Comparison of ENCODE assay signal across 8 cellular contexts in genomic region chr14:35061107-35061791, GRCh38. TPM values are rescaled to one million over a fixed set of nuclear protein-coding genes. Genes with fewer than 3 reads are reported as not detected.
DNase-seq lines count a peak whose midpoint lies in the region; ATAC-seq, FAIRE-seq and TF ChIP-seq lines count a peak whose summit lies in the region.
"Not testable (repeated sequence)": the region's sequence is repeated elsewhere in the genome, so short reads cannot be mapped to it uniquely, and the experiment has no call there.

No MANE protein-coding gene starts in this region.

- H3K9ac ChIP-seq in mucosa of rectum (ENCODE audit: low read depth in 1 of 2, low read length in 2 of 2), result not testable (repeated sequence)

- H3K4me1 ChIP-seq in RWPE2 (ENCODE audit: insufficient read depth, poor library complexity, severe bottlenecking); mucosa of rectum (ENCODE audit: control insufficient read depth in 2 of 2, insufficient read depth in 2 of 2, low read length in 2 of 2): not testable (repeated sequence)
- H3K4me1 ChIP-seq in foreskin keratinocyte (peaks cover 12% of the 10 kb centered on the region), transverse colon (peaks cover 5 to 19% (median 12%) of the 10 kb centered on the region in 4 donors)

- 67 to 73% methylated on average over 1 to 2 of the region's 2 CpGs for WGBS in transverse colon (ENCODE audit: low coverage in 1 of 2), 2 donors

- H3K27ac ChIP-seq in RWPE2 (ENCODE audit: poor library complexity, severe bottlenecking), result peak overlapping the region; percentile 83
- peak overlapping the region; percentile 49 for H3K27ac ChIP-seq in foreskin keratinocyte
- peak overlapping the region; percentile 52 to 68 for H3K27ac ChIP-seq in mucosa of rectum (ENCODE audit: low read depth in 2 of 2, low read length in 2 of 2)
- H3K27ac ChIP-seq in transverse colon, result peak overlapping the region; percentile 48 to 63 (median 56)

- DNase-seq in GM03348 (ENCODE audit: low spot score) (peak; percentile 54), RWPE2 (ENCODE audit: low spot score) (peak; percentile 73), bronchial epithelial cell (ENCODE audit: low read depth) (peak; percentile 76), foreskin keratinocyte (peak; percentile 18 to 42), iPS-NIHi11 (ENCODE audit: low spot score) (peak; percentile 74), transverse colon (peak; percentile 75)

- not testable (repeated sequence) for TF ChIP-seq EP300 in Ishikawa (IDR thresholded peaks at IDR 0.05; ENCODE audit: borderline replicate concordance); transverse colon (IDR thresholded peaks at IDR 0.05; ENCODE audit: low read depth)

- not testable (repeated sequence) for TF ChIP-seq CTCF in RWPE2 (IDR thresholded peaks at IDR 0.05; ENCODE audit: poor library complexity, severe bottlenecking); bronchial epithelial cell (IDR thresholded peaks at IDR 0.05; ENCODE audit: insufficient read depth, low read length, severe bottlenecking); foreskin keratinocyte (conservative IDR thresholded peaks at IDR 0.05); transverse colon (IDR thresholded peaks at IDR 0.05)

- TF ChIP-seq POLR2A in transverse colon (IDR thresholded peaks at IDR 0.05), result not testable (repeated sequence)

- not testable (repeated sequence) for FAIRE-seq in bronchial epithelial cell (lab: Jason Lieb, UNC)

- H3K9me3 ChIP-seq in RWPE2 (ENCODE audit: severe bottlenecking); mucosa of rectum (ENCODE audit: control insufficient read depth in 2 of 2, low read length in 2 of 2); transverse colon: not testable (repeated sequence)

- in situ Hi-C loops in transverse colon (cut with MboI; ENCODE audit: low pct_ligation_motif_present in 1 of 4, low pct_unique_long_range_greater_than_20kb in 1 of 4, low sequenced_read_pairs in 3 of 4), result not testable (repeated sequence)

- intact Hi-C loops in transverse colon (cut with DNase I; ENCODE audit: low total_unique reads), result not testable (repeated sequence)

- H3K4me3 ChIP-seq in RWPE2 (ENCODE audit: severe bottlenecking); bronchial epithelial cell (ENCODE audit: low read depth, low read length); transverse colon: not testable (repeated sequence)
- peak overlapping the region in 1 of 2 donors; percentile 20 for H3K4me3 ChIP-seq in mucosa of rectum (ENCODE audit: low read length in 2 of 2)

- H3K27me3 ChIP-seq in RWPE2 (ENCODE audit: insufficient read depth, poor library complexity, severe bottlenecking); bronchial epithelial cell (ENCODE audit: control insufficient read depth, insufficient read depth, low read length); foreskin keratinocyte; mucosa of rectum (ENCODE audit: control insufficient read depth in 2 of 2, insufficient read depth in 2 of 2, low read length in 2 of 2); transverse colon: not testable (repeated sequence)

- peaks cover 32% of the 10 kb centered on the region for H3K36me3 ChIP-seq in RWPE2 (ENCODE audit: low read depth)
- not testable (repeated sequence) for H3K36me3 ChIP-seq in bronchial epithelial cell (ENCODE audit: control insufficient read depth, insufficient read depth, low read length)
- H3K36me3 ChIP-seq in mucosa of rectum (ENCODE audit: control insufficient read depth in 2 of 2, insufficient read depth in 2 of 2, low read length in 2 of 2), result peaks cover 21 to 27% of the 10 kb centered on the region in 2 donors
- H3K36me3 ChIP-seq in transverse colon, result peaks cover 0 to 37% (median 16%) of the 10 kb centered on the region in 4 donors

- peak; percentile 97 for ATAC-seq in RWPE2 (ENCODE audit: low read depth)
- ATAC-seq in foreskin keratinocyte, result peak; percentile 77

- not testable (repeated sequence) for TF ChIP-seq RAD21 in Ishikawa (IDR thresholded peaks at IDR 0.05; ENCODE audit: low read depth)

TF ChIP-seq in Ishikawa, 13 proteins besides CTCF, POLR2A, EP300 and RAD21:
- peak; percentile 25; the same call in 1 of the 2 replicates for TF ChIP-seq NFIC (IDR thresholded peaks at IDR 0.05)

RNA-seq across cellular contexts. Expression of gene FAM177A1, which starts 15.2 kb away (rescaled TPM):
- total RNA-seq in bronchial epithelial cell (42.9 and 49.8 TPM in 2 replicates), foreskin keratinocyte (46.1 and 53.4 TPM in 2 replicates), transverse colon (100 to 1,000 TPM in 2 of 4 donors, 10 to 100 TPM in 2; 35.4 to 166 (median 120) TPM)
- polyA plus RNA-seq in foreskin keratinocyte, result 45.0 and 53.8 TPM in 2 replicates
